In genomic region chr2:239880396-239880795, GRCh38 we compare ENCODE assay signal across 19 cellular contexts.
DNase-seq lines count a peak whose midpoint lies in the region; ATAC-seq and TF ChIP-seq lines count a peak whose summit lies in the region.
"Had no signal": no experiment of that assay in that cellular context is flagged by ENCODE, and none has a peak within 500 bp of the region (broad histone marks: within the 10 kb centered on the region; RNA-seq: fewer than 3 reads in every experiment).

No MANE protein-coding gene starts in this region.

- POLR2A ChIA-PET in HEK293T (lab: Yijun Ruan, JAX): no interaction called here

- intact Hi-C loops in vagina (cut with DNase I): no loop called here

- H3K4me1 Mint-ChIP-seq in stimulated activated naive CD8-positive, alpha-beta T cell treated with anti-CD3 and anti-CD28 coated beads, Interleukin-15, amount 100 ng/mL, for 72 hours: no peaks in the 10 kb centered on the region
- peaks cover 14% of the 10 kb centered on the region for H3K4me1 Mint-ChIP-seq in osteocyte (ENCODE audit: unreplicated experiment)

- peaks cover 10 to 13% of the 10 kb centered on the region in 2 donors for H3K9me3 Mint-ChIP-seq in stimulated activated naive CD8-positive, alpha-beta T cell treated with anti-CD3 and anti-CD28 coated beads, Interleukin-15, amount 100 ng/mL, for 72 hours
- peaks cover 13% of the 10 kb centered on the region for H3K9me3 Mint-ChIP-seq in osteocyte (ENCODE audit: unreplicated experiment)

- peaks cover 27% of the 10 kb centered on the region for H3K27me3 Mint-ChIP-seq in stimulated activated naive CD8-positive, alpha-beta T cell treated with anti-CD3 and anti-CD28 coated beads, Interleukin-15, amount 100 ng/mL, for 72 hours
- H3K27me3 Mint-ChIP-seq in osteocyte (ENCODE audit: unreplicated experiment): peaks cover 3% of the 10 kb centered on the region

- no peaks in the 10 kb centered on the region for H3K36me3 Mint-ChIP-seq in osteocyte (ENCODE audit: unreplicated experiment)

- H3K4me3 ChIP-seq in coronary artery (no peak overlapping the region), vagina (no peak overlapping the region)
- H3K4me3 ChIP-seq: PC-9 had no signal

- no peaks in the 10 kb centered on the region for H3K4me1 ChIP-seq in vagina

- H3K27ac ChIP-seq in coronary artery (no peak overlapping the region), vagina (no peak overlapping the region)
- H3K27ac ChIP-seq: KMS-11, PC-9, RWPE1 had no signal

- no peak overlapping the region for H3K4me3 Mint-ChIP-seq in stimulated activated naive CD8-positive, alpha-beta T cell treated with anti-CD3 and anti-CD28 coated beads, Interleukin-15, amount 100 ng/mL, for 72 hours
- H3K4me3 Mint-ChIP-seq in osteocyte (ENCODE audit: unreplicated experiment): no peak overlapping the region
- H3K4me3 Mint-ChIP-seq: CD8-positive, alpha-beta memory T cell; HFFc6 had no signal

- peak; percentile 23 for ATAC-seq in stimulated activated naive CD8-positive, alpha-beta T cell treated with anti-CD3 and anti-CD28 coated beads, Interleukin-15, amount 100 ng/mL, for 72 hours
- ATAC-seq in stimulated activated naive CD8-positive, alpha-beta T cell treated with anti-CD3 and anti-CD28 coated beads, Interleukin-15, Interleukin-2, amounts not matched to agents 100 U/mL and 50 U/mL, for 24 hours: no peak
- no peak for ATAC-seq in GM19351 (IDR thresholded peaks at IDR 0.05; ENCODE audit: unreplicated experiment)

- TF ChIP-seq POLR2A in vagina (IDR thresholded peaks at IDR 0.05): no peak

- TF ChIP-seq CTCF in coronary artery (IDR thresholded peaks at IDR 0.05) (no peak), osteocyte (IDR thresholded peaks at IDR 0.05) (no peak), vagina (IDR thresholded peaks at IDR 0.05) (no peak)

- no peaks in the 10 kb centered on the region for H3K36me3 ChIP-seq in vagina

- no peak for DNase-seq in stimulated activated naive CD8-positive, alpha-beta T cell treated with anti-CD3 and anti-CD28 coated beads, Interleukin-15, amount 100 ng/mL, for 72 hours
- DNase-seq in stimulated activated naive CD8-positive, alpha-beta T cell treated with anti-CD3 and anti-CD28 coated beads, Interleukin-15, Interleukin-2, amounts not matched to agents 100 U/mL and 50 U/mL, for 24 hours: no peak
- DNase-seq in coronary artery (ENCODE audit: low spot score) (peak; percentile 62), osteocyte (ENCODE audit: extremely low spot score, unreplicated experiment) (peak; percentile 77), vagina (ENCODE audit: extremely low spot score in 2 of 2) (peak; percentile 47 to 72), mucosa of gallbladder (ENCODE audit: low spot score) (no peak), HEK293T (ENCODE audit: extremely low spot score) (no peak)
- DNase-seq: C1 segment of cervical spinal cord; CD8-positive, alpha-beta memory T cell; DMS53; HFFc6; NCI-H1417; NCI-H187 treated with DMSO at 0.1 percent for 48 hours; NCI-H345; NCI-H524 treated with DMSO at 0.1 percent for 48 hours; PC-9 had no signal

- H3K9me3 ChIP-seq in vagina: peaks cover 13% of the 10 kb centered on the region

- CTCF ChIA-PET in HEK293T (lab: Yijun Ruan, JAX): no interaction called here

- H3K27me3 ChIP-seq in vagina: no peaks in the 10 kb centered on the region

- peak overlapping the region in 1 of 2 donors; percentile 51 for H3K27ac Mint-ChIP-seq in stimulated activated naive CD8-positive, alpha-beta T cell treated with anti-CD3 and anti-CD28 coated beads, Interleukin-15, amount 100 ng/mL, for 72 hours
- no peak overlapping the region for H3K27ac Mint-ChIP-seq in osteocyte (ENCODE audit: unreplicated experiment)
- H3K27ac Mint-ChIP-seq: HFFc6 had no signal

TF ChIP-seq in HEK293T, 16 proteins besides CTCF, POLR2A, EP300 and RAD21:
- no peak for TF ChIP-seq FOXA1 (IDR thresholded peaks at IDR 0.05)
- TF ChIP-seq ELF4 (IDR thresholded peaks at IDR 0.05): no peak
- TF ChIP-seq HDGF (IDR thresholded peaks at IDR 0.05; ENCODE audit: borderline replicate concordance): no peak
- no peak for TF ChIP-seq L3MBTL2 (conservative IDR thresholded peaks at IDR 0.05)
- no peak for TF ChIP-seq FOXK2 (IDR thresholded peaks at IDR 0.05)
- TF ChIP-seq NFRKB (IDR thresholded peaks at IDR 0.05): no peak
- TF ChIP-seq SP1 (IDR thresholded peaks at IDR 0.05): no peak
- no peak for TF ChIP-seq PKNOX1 (IDR thresholded peaks at IDR 0.05)
- no peak for TF ChIP-seq FOXM1 (IDR thresholded peaks at IDR 0.05; ENCODE audit: borderline replicate concordance)
- no peak for TF ChIP-seq ARNT (IDR thresholded peaks at IDR 0.05)
- TF ChIP-seq ZNF384 (IDR thresholded peaks at IDR 0.05): no peak
- no peak for TF ChIP-seq CTBP1 (IDR thresholded peaks at IDR 0.05; ENCODE audit: borderline replicate concordance)
- TF ChIP-seq TARDBP (IDR thresholded peaks at IDR 0.05): no peak
- TF ChIP-seq SUZ12 (IDR thresholded peaks at IDR 0.05): no peak
- TF ChIP-seq BHLHE40 (IDR thresholded peaks at IDR 0.05; ENCODE audit: borderline replicate concordance): no peak
- TF ChIP-seq LEF1 (IDR thresholded peaks at IDR 0.05; ENCODE audit: borderline replicate concordance): no peak
TF ChIP-seq in HEK293T: peak in this region for 0.

Comparison
In these comparisons a context has a peak if more than half of its experiments do, and no peak if none do; other contexts are left out.
1. DNase-seq: peak in coronary artery (single experiment), osteocyte (single experiment) and vagina (2 of 2); none in stimulated activated naive CD8-positive, alpha-beta T cell treated with anti-CD3 and anti-CD28 coated beads, Interleukin-15, amount 100 ng/mL, for 72 hours (0 of 2), stimulated activated naive CD8-positive, alpha-beta T cell treated with anti-CD3 and anti-CD28 coated beads, Interleukin-15, Interleukin-2, amounts not matched to agents 100 U/mL and 50 U/mL, for 24 hours (single experiment), mucosa of gallbladder (single experiment) and HEK293T (single experiment).